1 cellular context compared by ENCODE assay signal in the genomic region with DNA sequence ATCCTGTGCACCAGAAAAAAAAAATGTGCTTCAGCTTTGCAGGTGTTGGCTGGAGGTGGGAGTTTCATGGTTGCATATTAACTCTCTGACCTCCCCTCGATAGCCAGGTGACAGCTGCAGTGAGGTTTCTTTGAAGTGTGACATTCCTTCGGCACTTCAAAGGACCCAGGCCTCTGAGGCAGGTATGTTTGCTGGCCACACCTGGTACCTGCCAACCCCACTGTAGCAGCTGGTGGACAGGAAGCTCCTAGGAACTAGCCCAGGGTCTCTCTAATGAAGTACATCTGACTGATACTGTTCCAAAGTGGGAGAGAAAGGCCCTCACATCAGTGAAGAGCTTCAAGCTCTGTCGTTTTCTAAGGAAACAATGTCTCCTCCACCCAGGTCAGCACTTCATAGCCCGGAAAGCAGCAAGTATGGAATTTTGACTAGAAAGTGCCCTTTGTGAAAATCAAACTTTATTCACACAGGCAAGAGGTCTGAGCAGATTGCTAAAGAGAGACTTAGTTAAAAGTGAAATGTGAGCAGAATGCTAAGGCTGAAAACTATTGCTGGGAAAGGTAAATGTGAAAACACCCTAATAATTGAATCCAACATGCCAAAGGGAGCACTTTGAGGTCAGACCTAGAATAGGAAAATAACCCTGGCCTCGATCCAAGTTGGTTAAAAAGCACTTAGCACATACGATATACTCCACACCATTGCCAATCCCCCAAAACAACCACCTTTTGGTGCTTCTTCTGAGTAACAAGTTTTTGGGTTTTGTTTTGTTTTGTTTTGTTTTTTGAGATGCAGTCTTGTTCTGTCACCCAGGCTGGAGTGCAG.
TF ChIP-seq lines count a peak whose summit lies in the region.

No MANE protein-coding gene starts in this region.

TF ChIP-seq in HCT116, 20 proteins besides CTCF, POLR2A, EP300 and RAD21 (continued from another document):
- TF ChIP-seq CBX3 (IDR thresholded peaks at IDR 0.05; ENCODE audit: low read depth) (peak; percentile 87), SRF (IDR thresholded peaks at IDR 0.05; ENCODE audit: low read depth) (peak; percentile 25; the same call in 1 of the 2 replicates), REST (IDR thresholded peaks at IDR 0.05; ENCODE audit: low read depth) (no peak), JUND (IDR thresholded peaks at IDR 0.05) (peak; percentile 71), ZFX (IDR thresholded peaks at IDR 0.05) (no peak), POLR2AphosphoS5 (IDR thresholded peaks at IDR 0.05; ENCODE audit: low read depth, low read length) (no peak; the same call in 1 of the 2 replicates), EGR1 (IDR thresholded peaks at IDR 0.05; ENCODE audit: low read depth) (peak; percentile 30; the same call in 1 of the 2 replicates)
- TF ChIP-seq, protein P1, sequence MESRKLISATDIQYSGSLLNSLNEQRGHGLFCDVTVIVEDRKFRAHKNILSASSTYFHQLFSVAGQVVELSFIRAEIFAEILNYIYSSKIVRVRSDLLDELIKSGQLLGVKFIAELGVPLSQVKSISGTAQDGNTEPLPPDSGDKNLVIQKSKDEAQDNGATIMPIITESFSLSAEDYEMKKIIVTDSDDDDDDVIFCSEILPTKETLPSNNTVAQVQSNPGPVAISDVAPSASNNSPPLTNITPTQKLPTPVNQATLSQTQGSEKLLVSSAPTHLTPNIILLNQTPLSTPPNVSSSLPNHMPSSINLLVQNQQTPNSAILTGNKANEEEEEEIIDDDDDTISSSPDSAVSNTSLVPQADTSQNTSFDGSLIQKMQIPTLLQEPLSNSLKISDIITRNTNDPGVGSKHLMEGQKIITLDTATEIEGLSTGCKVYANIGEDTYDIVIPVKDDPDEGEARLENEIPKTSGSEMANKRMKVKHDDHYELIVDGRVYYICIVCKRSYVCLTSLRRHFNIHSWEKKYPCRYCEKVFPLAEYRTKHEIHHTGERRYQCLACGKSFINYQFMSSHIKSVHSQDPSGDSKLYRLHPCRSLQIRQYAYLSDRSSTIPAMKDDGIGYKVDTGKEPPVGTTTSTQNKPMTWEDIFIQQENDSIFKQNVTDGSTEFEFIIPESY (IDR thresholded peaks at IDR 0.05; ENCODE audit: extremely low read depth, insufficient replicate concordance, low read length) = no peak
- TF ChIP-seq, protein P2, sequence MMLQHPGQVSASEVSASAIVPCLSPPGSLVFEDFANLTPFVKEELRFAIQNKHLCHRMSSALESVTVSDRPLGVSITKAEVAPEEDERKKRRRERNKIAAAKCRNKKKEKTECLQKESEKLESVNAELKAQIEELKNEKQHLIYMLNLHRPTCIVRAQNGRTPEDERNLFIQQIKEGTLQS (IDR thresholded peaks at IDR 0.05) = no peak
